9 cellular contexts compared by ENCODE assay signal in genomic region chr5:55226934-55227737, GRCh38. TPM values are rescaled to one million over a fixed set of nuclear protein-coding genes. Genes with fewer than 3 reads are reported as not detected.
DNase-seq lines count a peak whose midpoint lies in the region; ATAC-seq and TF ChIP-seq lines count a peak whose summit lies in the region.
"Had no signal": no experiment of that assay in that cellular context is flagged by ENCODE, and none has a peak within 500 bp of the region (broad histone marks: within the 10 kb centered on the region; RNA-seq: fewer than 3 reads in every experiment).

Gene MCIDAS, minus strand, starts transcription at chr5:55227315. Its CDS starts 177 bp downstream, at chr5:55227138.

- H3K27ac ChIP-seq in CD4-positive, alpha-beta T cell (ENCODE audit: low read depth, low read length), result no peak within 1 kb of the TSS
- H3K27ac ChIP-seq in RWPE2 (ENCODE audit: poor library complexity, severe bottlenecking), result peak within 1 kb of the TSS; percentile 40

- H3K9me3 ChIP-seq in CD4-positive, alpha-beta T cell (ENCODE audit: control insufficient read depth, low read length), result no peaks in the 10 kb centered on the region
- H3K9me3 ChIP-seq in RWPE2 (ENCODE audit: severe bottlenecking), result no peaks in the 10 kb centered on the region
- no peaks in the 10 kb centered on the region for H3K9me3 ChIP-seq in iPS-15b (ENCODE audit: control insufficient read depth, insufficient read depth, low read length)

- H3K9me3 Mint-ChIP-seq in CD4-positive, alpha-beta T cell, result no peaks in the 10 kb centered on the region
- no peaks in the 10 kb centered on the region for H3K9me3 Mint-ChIP-seq in activated naive CD8-positive, alpha-beta T cell treated with anti-CD3 and anti-CD28 coated beads for 36 hours

- peaks cover 91% of the 10 kb centered on the region for H3K27me3 Mint-ChIP-seq in CD4-positive, alpha-beta T cell
- peaks cover 91% of the 10 kb centered on the region for H3K27me3 Mint-ChIP-seq in activated naive CD8-positive, alpha-beta T cell treated with anti-CD3 and anti-CD28 coated beads for 36 hours

- CTCF ChIA-PET in CD4-positive, alpha-beta T cell (lab: Charles Lee), result interaction anchor here (0.6 to 1.1 kb wide), 2 partner anchors 52 to 1153 kb away, joined by 3 read pairs; no protein-coding TSS in a partner anchor

- H3K9ac ChIP-seq in iPS-15b (ENCODE audit: low read depth, low read length), result no peak within 1 kb of the TSS

- H3K4me1 Mint-ChIP-seq in CD4-positive, alpha-beta T cell (ENCODE audit: low read depth), result peaks cover 56% of the 10 kb centered on the region
- H3K4me1 Mint-ChIP-seq in activated naive CD8-positive, alpha-beta T cell treated with anti-CD3 and anti-CD28 coated beads for 36 hours, result peaks cover 42% of the 10 kb centered on the region

- ATAC-seq in CD4-positive, alpha-beta T cell (ENCODE audit: poor library complexity), result peak; percentile 53
- ATAC-seq in GM19395 (IDR thresholded peaks at IDR 0.05; ENCODE audit: unreplicated experiment), result peak; percentile 44
- peak; percentile 68 for ATAC-seq in RWPE2 (ENCODE audit: low read depth)
- no peak for ATAC-seq in GM21515 (IDR thresholded peaks at IDR 0.05; ENCODE audit: unreplicated experiment)

- H3K36me3 ChIP-seq in RWPE2 (ENCODE audit: low read depth) (no peaks in the 10 kb centered on the region), iPS-15b (ENCODE audit: control insufficient read depth, insufficient read depth, low read length) (no peaks in the 10 kb centered on the region)

- DNase-seq in CD4-positive, alpha-beta T cell, result peak in 6 of 10 experiments; percentile 18 to 48 (median 34)
- peak; percentile 66 for DNase-seq in HT1080 (ENCODE audit: low read depth)
- DNase-seq in RWPE2 (ENCODE audit: low spot score), result peak; percentile 80
- DNase-seq in activated naive CD8-positive, alpha-beta T cell treated with anti-CD3 and anti-CD28 coated beads for 36 hours, result peak; percentile 76
- peak; percentile 81 for DNase-seq in stimulated activated CD4-positive, alpha-beta T cell treated with anti-CD3 and anti-CD28 coated beads, Interleukin-15, amount 100 ng/mL, for 24 hours

- intact Hi-C loops in CD4-positive, alpha-beta T cell (cut with DNase I, micrococcal nuclease), result no loop called here

- H3K4me3 ChIP-seq in RWPE2 (ENCODE audit: severe bottlenecking) (peak within 1 kb of the TSS; percentile 53), iPS-15b (ENCODE audit: low read depth, low read length) (peak within 1 kb of the TSS; percentile 58)

- H3K4me1 ChIP-seq in RWPE2 (ENCODE audit: insufficient read depth, poor library complexity, severe bottlenecking) (no peaks in the 10 kb centered on the region), iPS-15b (ENCODE audit: control insufficient read depth, insufficient read depth, low read length) (no peaks in the 10 kb centered on the region)

- POLR2A ChIA-PET in CD4-positive, alpha-beta T cell (lab: Charles Lee), result no interaction called here

- no peaks in the 10 kb centered on the region for H3K36me3 Mint-ChIP-seq in CD4-positive, alpha-beta T cell (ENCODE audit: low read depth)
- H3K36me3 Mint-ChIP-seq in activated naive CD8-positive, alpha-beta T cell treated with anti-CD3 and anti-CD28 coated beads for 36 hours, result no peaks in the 10 kb centered on the region

- H3K27ac Mint-ChIP-seq in CD4-positive, alpha-beta T cell, result no peak within 1 kb of the TSS
- H3K27ac Mint-ChIP-seq in activated naive CD8-positive, alpha-beta T cell treated with anti-CD3 and anti-CD28 coated beads for 36 hours, result no peak within 1 kb of the TSS

- H3K4me3 Mint-ChIP-seq in CD4-positive, alpha-beta T cell, result peak within 1 kb of the TSS; percentile 70
- H3K4me3 Mint-ChIP-seq in activated naive CD8-positive, alpha-beta T cell treated with anti-CD3 and anti-CD28 coated beads for 36 hours, result peak within 1 kb of the TSS; percentile 64

- TF ChIP-seq CTCF in CD4-positive, alpha-beta T cell (IDR thresholded peaks at IDR 0.05), result peak; percentile 12
- peak; percentile 49 for TF ChIP-seq CTCF in RWPE2 (IDR thresholded peaks at IDR 0.05; ENCODE audit: poor library complexity, severe bottlenecking)

- H3K27me3 ChIP-seq in CD4-positive, alpha-beta T cell (ENCODE audit: control insufficient read depth, insufficient read depth, low read length), result peaks cover 99% of the 10 kb centered on the region
- no peaks in the 10 kb centered on the region for H3K27me3 ChIP-seq in RWPE2 (ENCODE audit: insufficient read depth, poor library complexity, severe bottlenecking)
- peaks cover 96% of the 10 kb centered on the region for H3K27me3 ChIP-seq in iPS-15b (ENCODE audit: control insufficient read depth, insufficient read depth, low read length)

RNA-seq across cellular contexts. Expression of gene MCIDAS, which starts in this region (rescaled TPM):
- not detected for total RNA-seq in CD4-positive, alpha-beta T cell
- 2.6 and 2.8 TPM in 2 replicates for total RNA-seq in HT1080 (2014; rRNA removed; shearing (Covaris generic))
- polyA plus RNA-seq in HT1080 (2015; cell fraction: cytosol; rRNA removed), result 1.00 and 1.2 TPM in 2 replicates
- 3.7 and 5.9 TPM in 2 replicates for polyA plus RNA-seq in HT1080 (2015; cell fraction: nucleus; rRNA removed)
- total RNA-seq in activated naive CD8-positive, alpha-beta T cell treated with anti-CD3 and anti-CD28 coated beads for 36 hours, result under 1 TPM; 0.31 to 0.32 TPM
- total RNA-seq: T-helper 2 cell treated with Interferon-gamma antibody and Interleukin-4, amounts not matched to agents 100 ng/mL and 5 ng/mL, for 36 hours had no signal

Comparison
In these comparisons a context has a peak if more than half of its experiments do, and no peak if none do; other contexts are left out.
1. Peak in DNase-seq and ATAC-seq in CD4-positive, alpha-beta T cell; RNA of the gene not detected or under 1 TPM.
2. Peak in DNase-seq in activated naive CD8-positive, alpha-beta T cell treated with anti-CD3 and anti-CD28 coated beads for 36 hours; RNA of the gene not detected or under 1 TPM.